3 cellular contexts compared by ENCODE assay signal in the genomic region with DNA sequence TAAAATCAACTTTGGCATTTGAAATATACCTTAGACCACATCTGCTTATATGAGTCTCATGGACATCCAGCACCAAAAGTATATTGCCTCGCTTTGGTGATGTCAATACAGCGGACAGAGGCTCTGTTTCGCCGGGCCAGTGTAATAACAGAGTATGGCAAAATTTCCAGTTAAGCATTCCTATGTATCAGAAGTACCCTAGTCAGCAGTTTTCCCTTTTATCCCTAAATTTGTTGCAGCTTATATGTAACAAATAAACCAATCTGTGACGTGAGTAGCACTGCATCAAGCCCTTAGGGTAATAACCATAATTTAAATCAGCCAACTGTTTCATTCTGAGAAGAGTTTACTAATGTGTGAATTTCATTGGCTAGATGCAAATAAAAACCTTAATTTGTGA.
TF ChIP-seq lines count a peak whose summit lies in the region.

No MANE protein-coding gene starts in this region.

TF ChIP-seq in A549, 52 proteins besides CTCF, POLR2A, EP300 and RAD21 (continued from another document):
- no peak for TF ChIP-seq EHMT2 (IDR thresholded peaks at IDR 0.05; ENCODE audit: low read depth)
- no peak for TF ChIP-seq RFX5 (IDR thresholded peaks at IDR 0.05)

TF ChIP-seq in IMR-90, 13 proteins besides CTCF, POLR2A, EP300 and RAD21 (continued from another document):
- TF ChIP-seq MXI1 (IDR thresholded peaks at IDR 0.05; ENCODE audit: borderline replicate concordance, low read depth, low read length) = no peak
TF ChIP-seq in IMR-90: peak in this region for 1.

TF ChIP-seq in K562, 482 proteins besides CTCF, POLR2A, EP300 and RAD21 (continued from another document):
- TF ChIP-seq TBP (optimal IDR thresholded peaks at IDR 0.05; ENCODE audit: low read depth, low read length) (no peak), MITF (IDR thresholded peaks at IDR 0.05) (no peak), PCBP2 (IDR thresholded peaks at IDR 0.05; ENCODE audit: low read depth, low read length, poor library complexity, severe bottlenecking) (no peak), MAFF (IDR thresholded peaks at IDR 0.05; ENCODE audit: low read length) (peak; percentile 78), MAFK (IDR thresholded peaks at IDR 0.05; ENCODE audit: low read length) (peak; percentile 84), ZNF316 (IDR thresholded peaks at IDR 0.05) (peak; percentile 93), C11orf30 (IDR thresholded peaks at IDR 0.05; ENCODE audit: low read depth) (peak; percentile 86)
